In genomic region chr10:58334817-58335305, GRCh38 we compare ENCODE assay signal across 8 cellular contexts. TPM values are rescaled to one million over a fixed set of nuclear protein-coding genes. Genes with fewer than 3 reads are reported as not detected.
A peak's percentile ranks its signal among the peaks of the same experiment; 100 is the strongest.
DNase-seq lines count a peak whose midpoint lies in the region; ATAC-seq and TF ChIP-seq lines count a peak whose summit lies in the region.

Gene UBE2D1 (plus strand): TSS chr10:58335006. CDS start chr10:58335202, 196 bp downstream.

- DNase-seq in COLO668 (lab: John Stamatoyannopoulos, UW; ENCODE audit: unreplicated experiment) = peak; percentile 83
- peak; percentile 30 to 88 for DNase-seq in HL-60 (ENCODE audit: low read depth in 1 of 2, low spot score in 1 of 2)
- peak; percentile 80 for DNase-seq in activated T-cell treated with anti-CD3 and anti-CD28 coated beads for 24 hours (ENCODE audit: low read depth)
- peak; percentile 34 for DNase-seq in epithelial cell of prostate (ENCODE audit: low read depth, low spot score)
- DNase-seq in mucosa of descending colon = peak; percentile 95
- peak; percentile 67 to 73 for DNase-seq in stimulated activated CD8-positive, alpha-beta memory T cell treated with anti-CD3 and anti-CD28 coated beads, Interleukin-4, amount 100 ng/mL, for 4 hours (ENCODE audit: low read depth in 2 of 2, low spot score in 1 of 2)

- H3K36me3 ChIP-seq in OCI-LY1 (ENCODE audit: insufficient read depth, low read length) = no peaks in the 10 kb centered on the region
- no peaks in the 10 kb centered on the region for H3K36me3 ChIP-seq in mucosa of descending colon (ENCODE audit: low read depth)

- H4K20me1 ChIP-seq in OCI-LY1 (ENCODE audit: insufficient read depth, low read length) = no peaks in the 10 kb centered on the region

- peak within 1 kb of the TSS; percentile 98 for H3K4me2 ChIP-seq in OCI-LY1 (ENCODE audit: low read length)

- H3F3A ChIP-seq in OCI-LY1 (ENCODE audit: insufficient read depth, low read length) = no peaks in the 10 kb centered on the region

- H3K4me1 ChIP-seq in OCI-LY1 (ENCODE audit: insufficient read depth, low read length, severe bottlenecking) = peaks cover 18% of the 10 kb centered on the region
- peaks cover 16% of the 10 kb centered on the region for H3K4me1 ChIP-seq in mucosa of descending colon (ENCODE audit: low read depth)

- peak within 1 kb of the TSS; percentile 96 for H3K4me3 ChIP-seq in HL-60 (replicated peaks; ENCODE audit: insufficient read depth, low read length)
- H3K4me3 ChIP-seq in OCI-LY1 (ENCODE audit: low read depth, low read length, poor library complexity, severe bottlenecking) = peak within 1 kb of the TSS; percentile 92
- peak within 1 kb of the TSS; percentile 71 for H3K4me3 ChIP-seq in mucosa of descending colon

- H3K27me3 ChIP-seq in HL-60 (ENCODE audit: insufficient read depth, poor library complexity, severe bottlenecking) = no peaks in the 10 kb centered on the region
- H3K27me3 ChIP-seq in OCI-LY1 (ENCODE audit: insufficient read depth, low read length) = no peaks in the 10 kb centered on the region

- intact Hi-C loops in mucosa of descending colon (cut with DNase I, micrococcal nuclease) = loop anchor here in 1 of 2 donors (10.0 kb wide), 1 partner anchor 50 kb away; the partner anchor contains the start of gene TFAM

- H2AFZ ChIP-seq in OCI-LY1 (ENCODE audit: low read length) = no peak within 1 kb of the TSS

- peaks cover 27% of the 10 kb centered on the region for H3K79me2 ChIP-seq in OCI-LY1 (ENCODE audit: insufficient read depth, low read length)

- H3K9me3 ChIP-seq in OCI-LY1 (ENCODE audit: low read length) = no peaks in the 10 kb centered on the region
- no peaks in the 10 kb centered on the region for H3K9me3 ChIP-seq in mucosa of descending colon

- H3K27ac ChIP-seq in HL-60 (replicated peaks) = peak within 1 kb of the TSS; percentile 51
- H3K27ac ChIP-seq in OCI-LY1 (ENCODE audit: low read depth, low read length, poor library complexity, severe bottlenecking) = no peak within 1 kb of the TSS
- H3K27ac ChIP-seq in epithelial cell of prostate = peak within 1 kb of the TSS; percentile 54

- no peaks in the 10 kb centered on the region for H3K9me2 ChIP-seq in OCI-LY1 (ENCODE audit: low read depth, low read length)

- ATAC-seq in GM19463 (IDR thresholded peaks at IDR 0.05; ENCODE audit: unreplicated experiment) = peak; percentile 96
- peak; percentile 99 for ATAC-seq in mucosa of descending colon

- peak within 1 kb of the TSS; percentile 84 for H3K9ac ChIP-seq in OCI-LY1 (ENCODE audit: low read length)

- TF ChIP-seq CTCF in HL-60 (IDR thresholded peaks at IDR 0.05; ENCODE audit: insufficient read depth, low read length) = no peak
- no peak for TF ChIP-seq CTCF in OCI-LY1 (IDR thresholded peaks at IDR 0.05; ENCODE audit: low read length)
- peak; percentile 10 for TF ChIP-seq CTCF in mucosa of descending colon (IDR thresholded peaks at IDR 0.05)

RNA-seq across cellular contexts. Expression of gene UBE2D1, which starts in this region (rescaled TPM):
- total RNA-seq in mucosa of descending colon = 10 to 100 TPM; 17.2 to 18.4 (median 18.4) TPM

Comparison
In these comparisons a context has a peak if more than half of its experiments do, and no peak if none do; other contexts are left out.
1. DNase-seq: peak in every context shown above with its lines; median percentile 95 in mucosa of descending colon; 83 in COLO668; 80 in activated T-cell treated with anti-CD3 and anti-CD28 coated beads for 24 hours; 70 in stimulated activated CD8-positive, alpha-beta memory T cell treated with anti-CD3 and anti-CD28 coated beads, Interleukin-4, amount 100 ng/mL, for 4 hours; 59 in HL-60; 34 in epithelial cell of prostate.